9 cellular contexts compared by ENCODE assay signal in the genomic region with DNA sequence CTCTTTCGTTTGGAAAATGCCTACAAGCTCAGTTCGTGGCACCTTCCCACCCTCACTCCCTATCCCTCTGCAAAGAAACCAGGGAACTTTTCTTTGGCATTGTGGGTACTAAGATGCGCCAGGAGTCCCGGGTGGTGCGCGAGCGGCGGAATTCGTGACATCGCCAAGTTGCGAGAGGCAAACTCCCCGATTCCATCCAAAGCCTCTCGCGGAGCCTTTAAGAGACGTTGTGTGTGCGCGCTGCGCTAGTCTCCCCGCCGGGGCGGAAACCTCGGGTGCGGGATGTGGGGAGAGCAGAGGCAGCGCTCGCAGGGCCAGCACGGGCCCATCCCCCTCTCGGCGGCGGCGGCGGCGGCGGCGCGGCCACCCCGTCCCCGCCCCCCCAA. TPM values are rescaled to one million over a fixed set of nuclear protein-coding genes. Genes with fewer than 3 reads are reported as not detected.
DNase-seq lines count a peak whose midpoint lies in the region; ATAC-seq, FAIRE-seq and TF ChIP-seq lines count a peak whose summit lies in the region.
"Had no signal": no experiment of that assay in that cellular context is flagged by ENCODE, and none has a peak within 500 bp of the region (broad histone marks: within the 10 kb centered on the region; RNA-seq: fewer than 3 reads in every experiment).

No MANE protein-coding gene starts in this region.

- intact Hi-C loops in endothelial cell of umbilical vein (cut with micrococcal nuclease) = loop anchor here (1.0 kb wide), 6 partner anchors 13 to 1304 kb away; no protein-coding TSS in a partner anchor

- H3K9ac ChIP-seq in endothelial cell of umbilical vein (replicated peaks; ENCODE audit: extremely low read depth, insufficient read depth, low read length) = peak overlapping the region; percentile 97

- peaks cover 4 to 38% (median 18%) of the 10 kb centered on the region in 3 donors for H3K4me1 Mint-ChIP-seq in naive B cell

- H3K36me3 ChIP-seq in endothelial cell of umbilical vein (ENCODE audit: control insufficient read depth in 2 of 2, extremely low read depth in 1 of 2, insufficient read depth in 2 of 2, low read length in 2 of 2) = peaks cover 18 to 21% of the 10 kb centered on the region in 2 experiments

- H2AFZ ChIP-seq in endothelial cell of umbilical vein (ENCODE audit: low read depth, low read length) = no peak overlapping the region

- dilution Hi-C loops in endothelial cell of umbilical vein (cut with MboI; ENCODE audit: extremely low pct_ligation_motif_present, low sequenced_read_pairs) = loop anchor here (25.0 kb wide), 1 partner anchor 1018 kb away; no protein-coding TSS in a partner anchor

- peak overlapping the region; percentile 85 for H3K27ac ChIP-seq in endothelial cell of umbilical vein (ENCODE audit: insufficient read depth, low read depth, low read length)

- TF ChIP-seq POLR2A in endothelial cell of umbilical vein (IDR thresholded peaks at IDR 0.05; ENCODE audit: low read depth, low read length) = no peak

- H3K4me2 ChIP-seq in endothelial cell of umbilical vein (ENCODE audit: insufficient read depth, low read length) = peak overlapping the region; percentile 88

- H3K4me3 Mint-ChIP-seq in naive B cell = peak overlapping the region in 6 of 8 donors; percentile 67 to 85 (median 74)

- no peak for TF ChIP-seq CTCF in endothelial cell of umbilical vein (IDR thresholded peaks at IDR 0.05; ENCODE audit: extremely low read depth in 1 of 2, insufficient read depth in 1 of 2, low read depth in 1 of 2, low read length in 2 of 2)

- peak; percentile 59 for DNase-seq in SIG-M5 treated with dmso at 0.1 percent for 504 hours (lab: John Stamatoyannopoulos, UW; ENCODE audit: unreplicated experiment)
- DNase-seq in SIG-M5 (lab: John Stamatoyannopoulos, UW) = no peak
- peak; percentile 67 for DNase-seq in SK-N-DZ (ENCODE audit: low spot score)
- DNase-seq in endothelial cell of umbilical vein (ENCODE audit: low read depth, low spot score) = peak; percentile 80
- DNase-seq in naive B cell = no peak
- no peak for DNase-seq in kidney tubule cell (ENCODE audit: low spot score)
- DNase-seq in stimulated activated CD4-positive, alpha-beta T cell treated with anti-CD3 and anti-CD28 coated beads, Interleukin-12 subunit alpha, Interleukin-12 subunit beta, amount 100 ng/mL, for 4 hours = no peak

- H3K9me1 ChIP-seq in endothelial cell of umbilical vein (replicated peaks; ENCODE audit: control insufficient read depth, extremely low read depth, insufficient read depth, low read length) = no peaks in the 10 kb centered on the region

- FAIRE-seq in endothelial cell of umbilical vein (lab: Jason Lieb, UNC) = no peak
- FAIRE-seq: endometrium had no signal

- H3K27ac Mint-ChIP-seq in naive B cell = peak overlapping the region in 3 of 6 donors; percentile 22 to 87 (median 78)

- BruUV-seq in endothelial cell of umbilical vein (replicated peaks; lab: Mats Ljungman, UMichigan) = no TSS peak

- H3K9me3 Mint-ChIP-seq in naive B cell = peaks cover 0 to 16% (median 6%) of the 10 kb centered on the region in 7 donors

- peaks cover 52 to 92% (median 84%) of the 10 kb centered on the region in 3 donors for H3K27me3 Mint-ChIP-seq in naive B cell

- H3K4me1 ChIP-seq in endothelial cell of umbilical vein (ENCODE audit: control insufficient read depth, extremely low read depth, insufficient read depth, low read length) = peaks cover 27% of the 10 kb centered on the region

- peak overlapping the region; percentile 31 to 89 (median 71) for H3K4me3 ChIP-seq in endothelial cell of umbilical vein (replicated peaks in 1 of 3; ENCODE audit: insufficient read depth in 1 of 3, low read depth in 1 of 3, low read length in 3 of 3)

- H4K20me1 ChIP-seq in endothelial cell of umbilical vein (replicated peaks; ENCODE audit: control insufficient read depth, extremely low read depth, insufficient read depth, low read length) = no peaks in the 10 kb centered on the region

- CTCF ChIA-PET in endothelial cell of umbilical vein (lab: Charles Lee) = interaction anchor here (0.6 to 4.7 kb wide), 13 partner anchors 12 to 1748 kb away, joined by 3 to 37 read pairs (median 4); no protein-coding TSS in a partner anchor

- peaks cover 95% of the 10 kb centered on the region for H3K79me2 ChIP-seq in endothelial cell of umbilical vein (ENCODE audit: control insufficient read depth, insufficient read depth, low read length)

- no peaks in the 10 kb centered on the region for H3K9me3 ChIP-seq in endothelial cell of umbilical vein (replicated peaks; ENCODE audit: control insufficient read depth, insufficient read depth, low read length)

- ATAC-seq in HG02885 (IDR thresholded peaks at IDR 0.05; ENCODE audit: poor library complexity, unreplicated experiment) (peak; percentile 50), naive B cell (ENCODE audit: low read depth in 2 of 2) (no peak)

- H3K27me3 ChIP-seq in endothelial cell of umbilical vein (ENCODE audit: control insufficient read depth in 2 of 2, insufficient read depth in 2 of 2, low read length in 2 of 2) = no peaks in the 10 kb centered on the region

- POLR2A ChIA-PET in endothelial cell of umbilical vein (lab: Charles Lee) = interaction anchor here (0.6 to 1.6 kb wide), 10 partner anchors 8 to 1659 kb away, joined by 3 to 7 read pairs (median 4); no protein-coding TSS in a partner anchor

- H3K36me3 Mint-ChIP-seq in naive B cell = peaks cover 0 to 16% of the 10 kb centered on the region in 2 donors

TF ChIP-seq in endothelial cell of umbilical vein, 7 proteins besides CTCF, POLR2A, EP300 and RAD21:
- no peak for TF ChIP-seq JUN (IDR thresholded peaks at IDR 0.05; ENCODE audit: borderline replicate concordance, insufficient read depth, insufficient read length, low read depth)
- no peak for TF ChIP-seq MYC (IDR thresholded peaks at IDR 0.05; ENCODE audit: low read depth, low read length)
- no peak for TF ChIP-seq EZH2 (IDR thresholded peaks at IDR 0.05; ENCODE audit: borderline replicate concordance, low read depth, low read length, severe bottlenecking)
- TF ChIP-seq, protein P1, sequence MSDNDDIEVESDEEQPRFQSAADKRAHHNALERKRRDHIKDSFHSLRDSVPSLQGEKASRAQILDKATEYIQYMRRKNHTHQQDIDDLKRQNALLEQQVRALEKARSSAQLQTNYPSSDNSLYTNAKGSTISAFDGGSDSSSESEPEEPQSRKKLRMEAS (IDR thresholded peaks at IDR 0.05; ENCODE audit: insufficient read depth, insufficient read length) = no peak
- no peak for TF ChIP-seq POLR2AphosphoS5 (IDR thresholded peaks at IDR 0.05; ENCODE audit: insufficient read depth, low read depth, low read length)
- TF ChIP-seq FOS (IDR thresholded peaks at IDR 0.05; ENCODE audit: borderline replicate concordance, insufficient read depth, low read length) = no peak
- no peak for TF ChIP-seq GATA2 (IDR thresholded peaks at IDR 0.05; ENCODE audit: insufficient read depth, insufficient read length, low read depth, low read length)
TF ChIP-seq in endothelial cell of umbilical vein: peak in this region for 0.

RNA-seq across cellular contexts. Expression of a gene that starts 0.4 kb away (rescaled TPM):
- 2.2 and 3.2 TPM in 2 replicates for polyA plus RNA-seq in SK-N-DZ (2014; cell fraction: cytosol; rRNA removed)
- 1.5 and 3.6 TPM in 2 replicates for polyA plus RNA-seq in SK-N-DZ (2014; cell fraction: nucleus; rRNA removed)
- 153 and 182 TPM in 2 replicates for total RNA-seq in endothelial cell of umbilical vein
- 105 and 120 TPM in 2 replicates for polyA plus RNA-seq in endothelial cell of umbilical vein
- polyA plus RNA-seq in endothelial cell of umbilical vein (2011; cell fraction: cytosol; rRNA removed) = 108 and 112 TPM in 2 replicates
- polyA plus RNA-seq in endothelial cell of umbilical vein (2011; cell fraction: nucleus; rRNA removed) = 115 and 122 TPM in 2 replicates
- polyA plus RNA-seq in endothelial cell of umbilical vein (2012) = 242 and 247 TPM in 2 replicates
- polyA minus RNA-seq in endothelial cell of umbilical vein = 77.0 and 94.2 TPM in 2 replicates
- 23.5 TPM for polyA minus RNA-seq in endothelial cell of umbilical vein (2011; cell fraction: cytosol; rRNA and poly(A)+ RNA removed)
- polyA minus RNA-seq in endothelial cell of umbilical vein (2011; cell fraction: nucleus; rRNA and poly(A)+ RNA removed) = 98.6 and 113 TPM in 2 replicates
- not detected for polyA plus RNA-seq in naive B cell (ENCODE audit: low read depth in 6 of 6)

Comparison
In these comparisons a context has a peak if more than half of its experiments do, and no peak if none do; other contexts are left out.
1. DNase-seq: peak in SIG-M5 treated with dmso at 0.1 percent for 504 hours (single experiment), SK-N-DZ (single experiment) and endothelial cell of umbilical vein (single experiment); none in SIG-M5 (single experiment), naive B cell (single experiment), kidney tubule cell (single experiment) and stimulated activated CD4-positive, alpha-beta T cell treated with anti-CD3 and anti-CD28 coated beads, Interleukin-12 subunit alpha, Interleukin-12 subunit beta, amount 100 ng/mL, for 4 hours (single experiment).
2. RNA of a gene that starts 0.4 kb away (polyA plus RNA-seq): 105 to 247 TPM in endothelial cell of umbilical vein; not detected in naive B cell; every median in the first group is over 100 times any median in the second.